1 cellular context compared by ENCODE assay signal in the genomic region with DNA sequence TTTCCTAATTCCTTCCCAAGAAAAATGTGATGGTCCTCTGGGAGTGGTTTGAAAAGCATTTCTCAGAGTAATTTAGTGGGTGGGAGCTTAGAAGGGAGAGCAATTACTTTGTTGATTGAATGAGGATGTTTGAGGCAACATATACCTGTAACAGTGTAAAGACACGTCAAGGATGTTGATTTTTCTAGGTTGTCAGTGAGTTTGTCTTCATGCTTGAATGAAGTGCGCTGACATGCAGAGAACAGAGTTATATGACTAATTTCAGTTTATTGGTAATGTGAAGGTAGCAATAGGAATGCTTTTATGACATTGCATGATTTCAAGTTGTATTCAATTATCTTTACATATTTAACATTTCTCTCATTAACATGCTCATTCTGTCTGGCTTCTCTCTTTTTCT.
TF ChIP-seq lines count a peak whose summit lies in the region.

No MANE protein-coding gene starts in this region.

TF ChIP-seq in GM23338, 12 proteins besides CTCF, POLR2A, EP300 and RAD21 (continued from another document):
- TF ChIP-seq ZNF462 (CRISPR knock-in tag; IDR thresholded peaks at IDR 0.05): no peak
